ENCODE assay signal across 1 cellular context in the genomic region with DNA sequence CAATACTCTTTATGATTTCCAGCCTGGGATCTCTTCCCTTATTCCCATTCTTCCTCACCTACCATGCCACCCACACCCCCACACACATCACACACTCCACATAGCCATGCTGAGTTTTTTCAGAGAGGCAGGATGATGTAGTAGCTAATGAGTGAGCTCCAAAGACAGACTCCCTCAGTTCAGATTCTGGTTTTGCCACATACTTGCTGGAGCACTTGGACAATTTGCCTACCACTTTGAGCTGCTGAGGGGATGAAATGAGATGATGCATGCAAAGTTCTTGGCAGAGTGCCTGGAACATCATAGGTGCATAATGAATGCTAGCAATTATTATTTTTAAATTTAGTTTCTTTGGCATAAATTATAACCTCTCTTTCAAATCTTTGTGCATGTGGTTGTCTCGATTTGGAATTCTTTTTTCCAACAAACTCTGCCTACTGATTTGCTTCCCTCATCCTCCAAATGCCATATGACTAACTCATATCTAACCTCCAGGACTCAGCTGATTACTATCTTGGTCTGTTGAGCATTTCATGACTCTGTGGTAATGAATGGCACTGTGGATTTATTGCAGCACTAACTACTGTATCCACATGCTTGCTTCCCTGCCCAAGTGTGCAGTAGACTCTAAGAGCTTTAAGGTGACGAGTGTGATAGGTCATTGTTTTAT.
TF ChIP-seq lines count a peak whose summit lies in the region.

No MANE protein-coding gene starts in this region.

TF ChIP-seq in SK-N-SH, 30 proteins besides CTCF, POLR2A, EP300 and RAD21 (continued from another document):
- peak; percentile 66; the same call in 1 of the 2 replicates for TF ChIP-seq RXRA (IDR thresholded peaks at IDR 0.05; ENCODE audit: borderline replicate concordance, low read depth)
- no peak for TF ChIP-seq CHD2 (IDR thresholded peaks at IDR 0.05; ENCODE audit: low read length, partially characterized antibody)
- no peak for TF ChIP-seq RCOR1 (IDR thresholded peaks at IDR 0.05; ENCODE audit: low read length)
- TF ChIP-seq, protein P1, sequence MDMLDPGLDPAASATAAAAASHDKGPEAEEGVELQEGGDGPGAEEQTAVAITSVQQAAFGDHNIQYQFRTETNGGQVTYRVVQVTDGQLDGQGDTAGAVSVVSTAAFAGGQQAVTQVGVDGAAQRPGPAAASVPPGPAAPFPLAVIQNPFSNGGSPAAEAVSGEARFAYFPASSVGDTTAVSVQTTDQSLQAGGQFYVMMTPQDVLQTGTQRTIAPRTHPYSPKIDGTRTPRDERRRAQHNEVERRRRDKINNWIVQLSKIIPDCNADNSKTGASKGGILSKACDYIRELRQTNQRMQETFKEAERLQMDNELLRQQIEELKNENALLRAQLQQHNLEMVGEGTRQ (IDR thresholded peaks at IDR 0.05; ENCODE audit: borderline replicate concordance, low read depth, low read length) = no peak
- TF ChIP-seq RFX5 (IDR thresholded peaks at IDR 0.05; ENCODE audit: low read length) = no peak
- no peak for TF ChIP-seq SMC3 (IDR thresholded peaks at IDR 0.05; ENCODE audit: low read depth, low read length)
- peak; percentile 81; the same call in 1 of the 2 replicates for TF ChIP-seq FOXM1 (IDR thresholded peaks at IDR 0.05; ENCODE audit: low read depth)
- TF ChIP-seq NFIC (IDR thresholded peaks at IDR 0.05; ENCODE audit: borderline replicate concordance) = peak; percentile 78
- peak; percentile 97 for TF ChIP-seq PBX3 (IDR thresholded peaks at IDR 0.05)
- TF ChIP-seq FOXJ3 (CRISPR knock-in tag; IDR thresholded peaks at IDR 0.05) = no peak
- TF ChIP-seq, protein P2, sequence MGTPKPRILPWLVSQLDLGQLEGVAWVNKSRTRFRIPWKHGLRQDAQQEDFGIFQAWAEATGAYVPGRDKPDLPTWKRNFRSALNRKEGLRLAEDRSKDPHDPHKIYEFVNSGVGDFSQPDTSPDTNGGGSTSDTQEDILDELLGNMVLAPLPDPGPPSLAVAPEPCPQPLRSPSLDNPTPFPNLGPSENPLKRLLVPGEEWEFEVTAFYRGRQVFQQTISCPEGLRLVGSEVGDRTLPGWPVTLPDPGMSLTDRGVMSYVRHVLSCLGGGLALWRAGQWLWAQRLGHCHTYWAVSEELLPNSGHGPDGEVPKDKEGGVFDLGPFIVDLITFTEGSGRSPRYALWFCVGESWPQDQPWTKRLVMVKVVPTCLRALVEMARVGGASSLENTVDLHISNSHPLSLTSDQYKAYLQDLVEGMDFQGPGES (IDR thresholded peaks at IDR 0.05; ENCODE audit: low read depth, low read length) = no peak
- TF ChIP-seq, protein P3, sequence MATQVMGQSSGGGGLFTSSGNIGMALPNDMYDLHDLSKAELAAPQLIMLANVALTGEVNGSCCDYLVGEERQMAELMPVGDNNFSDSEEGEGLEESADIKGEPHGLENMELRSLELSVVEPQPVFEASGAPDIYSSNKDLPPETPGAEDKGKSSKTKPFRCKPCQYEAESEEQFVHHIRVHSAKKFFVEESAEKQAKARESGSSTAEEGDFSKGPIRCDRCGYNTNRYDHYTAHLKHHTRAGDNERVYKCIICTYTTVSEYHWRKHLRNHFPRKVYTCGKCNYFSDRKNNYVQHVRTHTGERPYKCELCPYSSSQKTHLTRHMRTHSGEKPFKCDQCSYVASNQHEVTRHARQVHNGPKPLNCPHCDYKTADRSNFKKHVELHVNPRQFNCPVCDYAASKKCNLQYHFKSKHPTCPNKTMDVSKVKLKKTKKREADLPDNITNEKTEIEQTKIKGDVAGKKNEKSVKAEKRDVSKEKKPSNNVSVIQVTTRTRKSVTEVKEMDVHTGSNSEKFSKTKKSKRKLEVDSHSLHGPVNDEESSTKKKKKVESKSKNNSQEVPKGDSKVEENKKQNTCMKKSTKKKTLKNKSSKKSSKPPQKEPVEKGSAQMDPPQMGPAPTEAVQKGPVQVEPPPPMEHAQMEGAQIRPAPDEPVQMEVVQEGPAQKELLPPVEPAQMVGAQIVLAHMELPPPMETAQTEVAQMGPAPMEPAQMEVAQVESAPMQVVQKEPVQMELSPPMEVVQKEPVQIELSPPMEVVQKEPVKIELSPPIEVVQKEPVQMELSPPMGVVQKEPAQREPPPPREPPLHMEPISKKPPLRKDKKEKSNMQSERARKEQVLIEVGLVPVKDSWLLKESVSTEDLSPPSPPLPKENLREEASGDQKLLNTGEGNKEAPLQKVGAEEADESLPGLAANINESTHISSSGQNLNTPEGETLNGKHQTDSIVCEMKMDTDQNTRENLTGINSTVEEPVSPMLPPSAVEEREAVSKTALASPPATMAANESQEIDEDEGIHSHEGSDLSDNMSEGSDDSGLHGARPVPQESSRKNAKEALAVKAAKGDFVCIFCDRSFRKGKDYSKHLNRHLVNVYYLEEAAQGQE (IDR thresholded peaks at IDR 0.05; ENCODE audit: low read depth, low read length) = no peak
- TF ChIP-seq YY1 (IDR thresholded peaks at IDR 0.05; ENCODE audit: low read depth) = no peak
- peak; percentile 66; the same call in 1 of the 2 replicates for TF ChIP-seq POLR2AphosphoS5 (IDR thresholded peaks at IDR 0.05; ENCODE audit: low read depth, low read length)
- TF ChIP-seq TAF1 (IDR thresholded peaks at IDR 0.05; ENCODE audit: borderline replicate concordance, low read depth, low read length) = no peak
- TF ChIP-seq FOSL2 (IDR thresholded peaks at IDR 0.05; ENCODE audit: borderline replicate concordance, low read depth) = peak; percentile 91
- TF ChIP-seq USF1 (IDR thresholded peaks at IDR 0.05; ENCODE audit: borderline replicate concordance, low read depth) = 0 out of 2 replicates have a peak, but pooled peaks have one; percentile 17
